1 cellular context compared by ENCODE assay signal in the genomic region with DNA sequence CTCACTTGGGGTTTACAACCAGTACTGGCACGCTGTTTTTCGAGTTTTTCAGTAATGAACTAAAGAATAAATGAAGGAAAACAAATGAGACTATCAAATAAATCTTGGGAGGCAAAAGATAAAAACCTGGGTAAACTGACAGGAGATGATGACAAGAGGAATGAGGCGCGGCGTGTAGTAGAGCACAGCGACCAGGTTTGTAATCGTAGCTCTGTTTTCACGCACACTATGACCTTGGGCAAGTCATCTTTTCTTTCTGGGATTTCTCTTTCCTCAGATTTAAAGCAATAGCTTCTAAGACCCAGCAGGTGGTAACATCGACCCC.
TF ChIP-seq lines count a peak whose summit lies in the region.

No MANE protein-coding gene starts in this region.

TF ChIP-seq in HepG2, 621 proteins besides CTCF, POLR2A, EP300 and RAD21:
- TF ChIP-seq ZBTB2 (CRISPR knock-in tag; IDR thresholded peaks at IDR 0.05; ENCODE audit: low read depth), result 0 out of 2 replicates have a peak, but pooled peaks have one; percentile 4
- TF ChIP-seq NFIC (IDR thresholded peaks at IDR 0.05; ENCODE audit: low read length), result 0 out of 2 replicates have a peak, but pooled peaks have one; percentile 4
- 0 out of 2 replicates have a peak, but pooled peaks have one; percentile 6 for TF ChIP-seq ZNF879 (CRISPR knock-in tag; IDR thresholded peaks at IDR 0.05)
- TF ChIP-seq, protein P1, sequence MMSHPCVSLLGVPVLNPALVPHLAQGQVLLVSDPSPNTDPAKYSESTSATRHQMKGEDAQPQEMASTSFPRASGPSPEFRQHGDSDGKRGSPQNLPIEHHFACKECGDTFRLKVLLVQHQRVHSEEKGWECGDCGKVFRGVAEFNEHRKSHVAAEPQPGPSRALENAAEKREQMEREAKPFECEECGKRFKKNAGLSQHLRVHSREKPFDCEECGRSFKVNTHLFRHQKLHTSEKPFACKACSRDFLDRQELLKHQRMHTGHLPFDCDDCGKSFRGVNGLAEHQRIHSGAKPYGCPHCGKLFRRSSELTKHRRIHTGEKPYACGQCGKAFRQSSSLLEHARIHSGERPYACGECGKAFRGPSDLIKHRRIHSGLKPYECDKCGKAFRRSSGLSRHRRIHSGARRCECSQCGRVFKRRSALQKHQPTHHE (CRISPR knock-in tag; IDR thresholded peaks at IDR 0.05; ENCODE audit: borderline replicate concordance), result no peak
- TF ChIP-seq GABPA (IDR thresholded peaks at IDR 0.05; ENCODE audit: low read depth, low read length), result no peak
- TF ChIP-seq GABPA (CRISPR knock-in tag; IDR thresholded peaks at IDR 0.05; ENCODE audit: low read depth), result no peak
TF ChIP-seq in HepG2: peak in this region for 3.
